In genomic region chr2:199911052-199911876, GRCh38 we compare ENCODE assay signal across 8 cellular contexts. TPM values are rescaled to one million over a fixed set of nuclear protein-coding genes. Genes with fewer than 3 reads are reported as not detected.
DNase-seq lines count a peak whose midpoint lies in the region; ATAC-seq and TF ChIP-seq lines count a peak whose summit lies in the region.

A gene with protein sequence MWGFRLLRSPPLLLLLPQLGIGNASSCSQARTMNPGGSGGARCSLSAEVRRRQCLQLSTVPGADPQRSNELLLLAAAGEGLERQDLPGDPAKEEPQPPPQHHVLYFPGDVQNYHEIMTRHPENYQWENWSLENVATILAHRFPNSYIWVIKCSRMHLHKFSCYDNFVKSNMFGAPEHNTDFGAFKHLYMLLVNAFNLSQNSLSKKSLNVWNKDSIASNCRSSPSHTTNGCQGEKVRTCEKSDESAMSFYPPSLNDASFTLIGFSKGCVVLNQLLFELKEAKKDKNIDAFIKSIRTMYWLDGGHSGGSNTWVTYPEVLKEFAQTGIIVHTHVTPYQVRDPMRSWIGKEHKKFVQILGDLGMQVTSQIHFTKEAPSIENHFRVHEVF (plus strand): TSS chr2:199911293. CDS start chr2:199911439, 146 bp downstream.

- H3K4me3 ChIP-seq in duodenal mucosa (ENCODE audit: low read depth in 1 of 2, low read length in 2 of 2) (peak within 1 kb of the TSS; percentile 97 to 98), right lobe of liver (peak within 1 kb of the TSS; percentile 74 to 81 (median 79))

- intact Hi-C loops in CD14-positive monocyte (cut with micrococcal nuclease) (no loop called here), right lobe of liver (cut with DNase I) (no loop called here)
- intact Hi-C loops in activated CD4-positive, alpha-beta memory T cell treated with anti-CD3 and anti-CD28 coated beads for 36 hours (cut with micrococcal nuclease), result loop anchor here (1.0 to 2.0 kb wide), 4 partner anchors 18 to 1540 kb away; partner anchors contain the start of genes FTCDNL1, MAIP1, STRADB and TRAK2

- POLR2A ChIA-PET in activated CD4-positive, alpha-beta memory T cell treated with anti-CD3 and anti-CD28 coated beads for 36 hours (lab: Charles Lee), result interaction anchor here (0.8 kb wide), 1 partner anchor 61 kb away, joined by 3 read pairs; no protein-coding TSS in a partner anchor

- H3K4me1 ChIP-seq in duodenal mucosa (ENCODE audit: control insufficient read depth in 1 of 2, insufficient read depth in 2 of 2, low read length in 2 of 2) (peaks cover 22 to 27% of the 10 kb centered on the region in 2 donors), right lobe of liver (peaks cover 0 to 13% (median 3%) of the 10 kb centered on the region in 4 donors)

- H3K36me3 ChIP-seq in duodenal mucosa (ENCODE audit: control insufficient read depth in 1 of 2, insufficient read depth in 2 of 2, low read length in 2 of 2), result no peaks in the 10 kb centered on the region
- no peaks in the 10 kb centered on the region for H3K36me3 ChIP-seq in right lobe of liver

- no peak for TF ChIP-seq CTCF in CD14-positive monocyte (IDR thresholded peaks at IDR 0.05)
- no peak for TF ChIP-seq CTCF in right lobe of liver (IDR thresholded peaks at IDR 0.05)

- H3K27me3 ChIP-seq in duodenal mucosa (ENCODE audit: control insufficient read depth in 1 of 2, insufficient read depth in 2 of 2, low read length in 2 of 2), result no peaks in the 10 kb centered on the region
- H3K27me3 ChIP-seq in right lobe of liver, result no peaks in the 10 kb centered on the region

- H3K27ac ChIP-seq in duodenal mucosa (ENCODE audit: low read depth, low read length) (peak within 1 kb of the TSS; percentile 98), right lobe of liver (peak within 1 kb of the TSS; percentile 82 to 94 (median 93))

- H3K4me3 Mint-ChIP-seq in CD14-positive monocyte, result peak within 1 kb of the TSS; percentile 97 to 99
- H3K4me3 Mint-ChIP-seq in activated CD4-positive, alpha-beta memory T cell treated with anti-CD3 and anti-CD28 coated beads for 36 hours, result peak within 1 kb of the TSS; percentile 88

- no peaks in the 10 kb centered on the region for H3K9me3 ChIP-seq in duodenal mucosa (ENCODE audit: control insufficient read depth in 1 of 2, low read length in 2 of 2)
- no peaks in the 10 kb centered on the region for H3K9me3 ChIP-seq in right lobe of liver

- CTCF ChIA-PET in activated CD4-positive, alpha-beta memory T cell treated with anti-CD3 and anti-CD28 coated beads for 36 hours (lab: Charles Lee), result interaction anchor here (0.7 kb wide), 1 partner anchor 40 kb away, joined by 3 read pairs; no protein-coding TSS in a partner anchor

- peaks cover 0 to 2% (median 0%) of the 10 kb centered on the region in 7 donors for H3K9me3 Mint-ChIP-seq in CD14-positive monocyte
- H3K9me3 Mint-ChIP-seq in activated CD4-positive, alpha-beta memory T cell treated with anti-CD3 and anti-CD28 coated beads for 36 hours, result peaks cover 2% of the 10 kb centered on the region

- peak within 1 kb of the TSS; percentile 91 to 98 (median 97) for H3K27ac Mint-ChIP-seq in CD14-positive monocyte
- H3K27ac Mint-ChIP-seq in activated CD4-positive, alpha-beta memory T cell treated with anti-CD3 and anti-CD28 coated beads for 36 hours, result peak within 1 kb of the TSS; percentile 77

- TF ChIP-seq POLR2A in right lobe of liver (IDR thresholded peaks at IDR 0.05), result peak; percentile 84

- peaks cover 6 to 9% of the 10 kb centered on the region in 2 donors for H3K36me3 Mint-ChIP-seq in CD14-positive monocyte
- peaks cover 17% of the 10 kb centered on the region for H3K36me3 Mint-ChIP-seq in activated CD4-positive, alpha-beta memory T cell treated with anti-CD3 and anti-CD28 coated beads for 36 hours

- peak within 1 kb of the TSS; percentile 88 to 99 for H3K9ac ChIP-seq in duodenal mucosa (ENCODE audit: low read depth in 1 of 2, low read length in 2 of 2)

- peaks cover 32% of the 10 kb centered on the region for H3K4me1 Mint-ChIP-seq in CD14-positive monocyte
- H3K4me1 Mint-ChIP-seq in activated CD4-positive, alpha-beta memory T cell treated with anti-CD3 and anti-CD28 coated beads for 36 hours (ENCODE audit: low read depth), result peaks cover 30% of the 10 kb centered on the region

- under 1% methylated on average over 60 of the region's 85 CpGs for WGBS in right lobe of liver (ENCODE audit: insufficient coverage, low coverage, low lambda C conversion rate, missing lambda C conversion rate)

- ATAC-seq in GM19397 (IDR thresholded peaks at IDR 0.05; ENCODE audit: unreplicated experiment) (peak; percentile 91), HG03571 (IDR thresholded peaks at IDR 0.05; ENCODE audit: unreplicated experiment) (peak; percentile 88), right lobe of liver (peak; percentile 97 to 98 (median 98))

- peak; percentile 94 for DNase-seq in CD14-positive monocyte (ENCODE audit: low spot score)
- peak; percentile 100 for DNase-seq in NCI-H82 (lab: John Stamatoyannopoulos, UW)
- DNase-seq in activated CD4-positive, alpha-beta memory T cell treated with anti-CD3 and anti-CD28 coated beads for 36 hours, result peak; percentile 97
- DNase-seq in right lobe of liver, result peak; percentile 96
- peak; percentile 90 to 91 for DNase-seq in stimulated activated CD4-positive, alpha-beta T cell treated with anti-CD3 and anti-CD28 coated beads, Interleukin-4, amount 100 ng/mL, for 4 hours

- peaks cover 0 to 1% (median 0%) of the 10 kb centered on the region in 3 donors for H3K27me3 Mint-ChIP-seq in CD14-positive monocyte (ENCODE audit: low read depth in 3 of 3)
- H3K27me3 Mint-ChIP-seq in activated CD4-positive, alpha-beta memory T cell treated with anti-CD3 and anti-CD28 coated beads for 36 hours, result no peaks in the 10 kb centered on the region

RNA-seq across cellular contexts. Expression of the gene that starts here (rescaled TPM):
- 1 to 10 TPM; 6.9 to 9.4 TPM for polyA plus RNA-seq in CD14-positive monocyte
- 10 to 100 TPM; 17.9 to 18.9 TPM for total RNA-seq in activated CD4-positive, alpha-beta memory T cell treated with anti-CD3 and anti-CD28 coated beads for 36 hours
- 1 to 10 TPM; 5.8 to 7.9 (median 6.9) TPM for total RNA-seq in right lobe of liver

Comparison
In these comparisons a context has a peak if more than half of its experiments do, and no peak if none do; other contexts are left out.
1. Peak in every context shown above with its lines: DNase-seq, ATAC-seq, H3K4me3 ChIP-seq and H3K27ac ChIP-seq.